In the genomic region with DNA sequence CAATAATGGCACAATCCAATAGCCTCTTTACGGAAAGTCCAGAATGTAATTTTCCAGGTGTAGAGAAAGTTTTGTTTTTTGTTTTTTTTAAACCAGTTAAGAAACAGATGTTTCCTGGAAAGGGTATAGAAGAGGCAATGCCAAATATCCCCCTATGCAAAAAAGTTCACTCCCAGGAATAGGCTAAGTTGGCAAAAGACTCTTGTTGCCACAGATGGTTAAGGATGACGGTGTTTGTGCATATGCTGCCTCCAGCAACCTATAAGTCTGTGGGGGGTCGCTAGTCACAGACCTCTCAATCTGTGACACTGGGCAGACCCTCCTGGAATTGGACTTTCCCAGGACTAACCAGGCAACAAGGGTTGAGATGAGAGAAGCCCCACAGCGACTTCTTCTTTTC, we compare ENCODE assay signal across 30 cellular contexts. TPM values are rescaled to one million over a fixed set of nuclear protein-coding genes. Genes with fewer than 3 reads are reported as not detected.
"Had no signal": no experiment of that assay in that cellular context is flagged by ENCODE, and none has a peak within 500 bp of the region (broad histone marks: within the 10 kb centered on the region; RNA-seq: fewer than 3 reads in every experiment).

No MANE protein-coding gene starts in this region.

- H3K4me1 Mint-ChIP-seq: naive thymus-derived CD4-positive, alpha-beta T cell had no signal

- ATAC-seq: effector memory CD8-positive, alpha-beta T cell; esophagus mucosa; gastrocnemius medialis; heart right ventricle; left colon; left lobe of liver; left ventricle myocardium superior; lower lobe of right lung; naive thymus-derived CD4-positive, alpha-beta T cell had no signal

- H3K27me3 ChIP-seq: colonic mucosa, esophagus squamous epithelium, gastrocnemius medialis, heart right ventricle had no signal

- H3K27ac ChIP-seq: colonic mucosa, epithelial cell of prostate, esophagus squamous epithelium, gastrocnemius medialis, heart right ventricle, lower lobe of right lung had no signal

- H3K9me3 ChIP-seq: colonic mucosa, esophagus squamous epithelium, gastrocnemius medialis, heart right ventricle, lower lobe of right lung had no signal

- H3K36me3 ChIP-seq: colonic mucosa, gastrocnemius medialis, lower lobe of right lung had no signal

- H3K4me3 Mint-ChIP-seq: dendritic cell treated with granulocyte-macrophage colony-stimulating factor and Interleukin-4, amounts not matched to agents 40 ng/mL and 50 ng/mL, for 4 days; effector memory CD8-positive, alpha-beta T cell; naive thymus-derived CD4-positive, alpha-beta T cell had no signal

- H3K27ac Mint-ChIP-seq: dendritic cell treated with granulocyte-macrophage colony-stimulating factor and Interleukin-4, amounts not matched to agents 40 ng/mL and 50 ng/mL, for 4 days; effector memory CD8-positive, alpha-beta T cell; naive thymus-derived CD4-positive, alpha-beta T cell had no signal

- H3K4me1 ChIP-seq: colonic mucosa, esophagus squamous epithelium, gastrocnemius medialis, heart right ventricle, lower lobe of right lung had no signal

- H3K27me3 Mint-ChIP-seq: dendritic cell treated with granulocyte-macrophage colony-stimulating factor and Interleukin-4, amounts not matched to agents 40 ng/mL and 50 ng/mL, for 4 days; effector memory CD8-positive, alpha-beta T cell; naive thymus-derived CD4-positive, alpha-beta T cell had no signal

- H3K4me3 ChIP-seq: colonic mucosa, esophagus squamous epithelium, gastrocnemius medialis, heart right ventricle, lower lobe of right lung had no signal

- H3K9me3 Mint-ChIP-seq: dendritic cell treated with granulocyte-macrophage colony-stimulating factor and Interleukin-4, amounts not matched to agents 40 ng/mL and 50 ng/mL, for 4 days; effector memory CD8-positive, alpha-beta T cell; naive thymus-derived CD4-positive, alpha-beta T cell had no signal

- DNase-seq: cerebellar nuclear complex; colonic mucosa; cortex of kidney; effector CD8-positive, alpha-beta T cell; effector memory CD8-positive, alpha-beta T cell; erythroblast; esophagus squamous epithelium; foreskin fibroblast; foreskin melanocyte; gastrocnemius medialis; glutamatergic neuron; head of caudate nucleus; heart right ventricle; hippocampal formation; kidney; kidney glomerular epithelial cell; left colon; left ventricle myocardium superior; lower lobe of right lung; mesenchymal stem cell; midbrain; naive thymus-derived CD4-positive, alpha-beta T cell had no signal

RNA-seq across cellular contexts. Expression of a gene that starts 20.9 kb away (rescaled TPM):
- total RNA-seq: chondrocyte, glomerular endothelial cell, left colon had no signal

RNA-seq across cellular contexts. Expression of a gene that starts 29.6 kb away (rescaled TPM):
- total RNA-seq: chondrocyte; esophagus mucosa; esophagus squamous epithelium; glomerular endothelial cell; left colon; lung microvascular endothelial cell; mononuclear cell; naive thymus-derived CD4-positive, alpha-beta T cell had no signal

RNA-seq across cellular contexts. Expression of a gene that starts 33.2 kb away (rescaled TPM):
- total RNA-seq: chondrocyte, esophagus mucosa, gastrocnemius medialis, glomerular endothelial cell had no signal
- polyA plus RNA-seq: naive thymus-derived CD4-positive, alpha-beta T cell had no signal
